7 cellular contexts compared by ENCODE assay signal in genomic region chr12:131234841-131235271, GRCh38.
A peak's percentile ranks its signal among the peaks of the same experiment; 100 is the strongest.
DNase-seq lines count a peak whose midpoint lies in the region; ATAC-seq, FAIRE-seq and TF ChIP-seq lines count a peak whose summit lies in the region.
"Not testable (repeated sequence)": the region's sequence is repeated elsewhere in the genome, so short reads cannot be mapped to it uniquely, and the experiment has no call there.

No MANE protein-coding gene starts in this region.

- H3K9me3 ChIP-seq in right lobe of liver, pancreas: not testable (repeated sequence)

- not testable (repeated sequence) for H2AFZ ChIP-seq in GM23338

- WGBS in right lobe of liver (ENCODE audit: insufficient coverage, low coverage, low lambda C conversion rate, missing lambda C conversion rate), result 0% methylated on average over 1 of the region's 8 CpGs
- 2 to 4% methylated on average over 2 to 5 of the region's 8 CpGs for WGBS in pancreas, 2 donors

- H3K36me3 Mint-ChIP-seq in GM23338 (ENCODE audit: low read depth), result not testable (repeated sequence)
- H3K36me3 Mint-ChIP-seq in WTC11, result peaks cover 11% of the 10 kb centered on the region

- H3K4me1 ChIP-seq in GM23338 (ENCODE audit: insufficient read depth); right lobe of liver; pancreas: not testable (repeated sequence)

- peaks cover 35% of the 10 kb centered on the region for H3K4me1 Mint-ChIP-seq in GM23338
- peaks cover 38% of the 10 kb centered on the region for H3K4me1 Mint-ChIP-seq in WTC11

- H3K27ac ChIP-seq in GM23338 (ENCODE audit: low read depth); right lobe of liver; pancreas: not testable (repeated sequence)

- not testable (repeated sequence) for H3K4me3 ChIP-seq in GM23338, right lobe of liver, pancreas

- intact Hi-C loops in left colon (cut with DNase I, micrococcal nuclease); right lobe of liver (cut with DNase I); pancreas (cut with DNase I): not testable (repeated sequence)

- not testable (repeated sequence) for H3K4me3 Mint-ChIP-seq in GM23338, WTC11

- not testable (repeated sequence) for H3F3A ChIP-seq in GM23338 (replicated peaks; ENCODE audit: low read depth)

- not testable (repeated sequence) for H4K20me1 ChIP-seq in GM23338 (replicated peaks; ENCODE audit: insufficient read depth)

- CTCF ChIA-PET in WTC11 (lab: Charles Lee), result not testable (repeated sequence)

- not testable (repeated sequence) for H3K27me3 ChIP-seq in GM23338 (ENCODE audit: insufficient read depth); right lobe of liver; pancreas

- not testable (repeated sequence) for TF ChIP-seq POLR2A in right lobe of liver (IDR thresholded peaks at IDR 0.05)

- ATAC-seq in GM23338 (peak; percentile 75), WTC11 (peak; percentile 78), left colon (peak; percentile 56), right lobe of liver (peak in 3 of 4 donors; percentile 49 to 83 (median 79)), pancreas (peak; percentile 82 to 96 (median 90))

- POLR2A ChIA-PET in WTC11 (lab: Charles Lee), result not testable (repeated sequence)

- H3K36me3 ChIP-seq in GM23338 (ENCODE audit: insufficient read depth); right lobe of liver; pancreas: not testable (repeated sequence)

- H3K9me3 Mint-ChIP-seq in GM23338 (peaks cover 16% of the 10 kb centered on the region), WTC11 (peaks cover 15% of the 10 kb centered on the region)

- not testable (repeated sequence) for DNase-seq in GM23338 (ENCODE audit: low spot score); WTC11 (ENCODE audit: low spot score); left colon; right lobe of liver; urothelium cell line (ENCODE audit: low spot score)
- peak in 2 of 6 donors; percentile 21 to 31 for DNase-seq in pancreas

- not testable (repeated sequence) for TF ChIP-seq CTCF in GM23338 (conservative IDR thresholded peaks at IDR 0.05; ENCODE audit: low read depth in 2 of 2); WTC11 (IDR thresholded peaks at IDR 0.05); right lobe of liver (IDR thresholded peaks at IDR 0.05); pancreas (IDR thresholded peaks at IDR 0.05)

- H3K27ac Mint-ChIP-seq in GM23338, WTC11: not testable (repeated sequence)

- not testable (repeated sequence) for H3K79me2 ChIP-seq in GM23338 (replicated peaks; ENCODE audit: insufficient read depth)

- FAIRE-seq in endometrium (lab: Jason Lieb, UNC), result peak; percentile 33
- FAIRE-seq in pancreas (lab: Jason Lieb, UNC), result not testable (repeated sequence)
- peak; percentile 35 for FAIRE-seq in urothelium cell line (lab: Jason Lieb, UNC)

- H3K9me2 ChIP-seq in GM23338 (ENCODE audit: insufficient read depth), result not testable (repeated sequence)

- peaks cover 14% of the 10 kb centered on the region for H3K27me3 Mint-ChIP-seq in GM23338 (ENCODE audit: insufficient read depth, low read depth, poor library complexity)
- H3K27me3 Mint-ChIP-seq in WTC11 (ENCODE audit: low read depth), result not testable (repeated sequence)

- not testable (repeated sequence) for H3K4me2 ChIP-seq in GM23338
